Comparison of ENCODE assay signal across 8 cellular contexts in the genomic region with DNA sequence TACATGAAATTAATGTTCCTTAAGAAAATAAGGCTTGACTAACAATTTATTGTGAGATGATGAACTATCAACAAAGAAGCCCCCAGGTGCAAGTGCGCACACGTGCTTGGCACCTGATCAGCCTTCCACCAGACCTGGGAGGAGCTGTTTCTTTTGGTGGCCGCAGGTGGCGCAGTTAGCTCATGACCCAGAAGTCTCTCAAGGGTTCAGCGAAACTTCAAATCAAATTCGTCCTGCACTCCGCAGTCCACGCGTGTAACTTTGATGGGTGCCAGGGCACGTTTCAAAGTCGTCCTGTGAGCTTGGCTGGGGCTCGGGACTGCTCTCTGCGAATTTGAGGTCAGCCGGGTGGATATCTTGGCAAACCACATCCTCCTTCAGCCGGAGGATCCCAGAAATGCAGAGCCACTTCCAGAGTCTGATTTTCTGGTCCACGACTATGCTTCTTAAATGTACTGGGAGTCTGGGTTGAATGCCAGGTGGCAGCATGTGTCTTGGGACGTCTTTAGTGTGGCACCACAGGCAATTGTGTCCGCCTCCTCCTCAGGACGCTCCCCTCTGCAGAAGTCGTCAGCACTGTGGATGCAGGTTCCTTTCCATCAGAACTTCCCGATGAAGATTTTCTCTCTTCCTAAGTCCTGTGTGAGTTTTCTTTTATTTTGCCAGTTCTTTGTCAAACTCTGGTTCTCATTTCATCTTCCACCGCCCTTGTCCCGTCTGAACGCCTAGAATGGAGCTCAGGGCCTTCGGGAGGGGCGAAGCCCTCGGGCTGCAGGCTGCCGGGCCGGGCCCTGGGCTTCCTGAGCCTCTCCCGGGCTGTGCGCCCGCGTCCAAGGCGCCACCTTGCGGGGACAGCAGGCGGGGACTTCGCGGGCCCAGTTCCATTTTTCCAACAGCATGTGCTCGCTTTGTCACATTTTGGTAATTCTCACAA.
DNase-seq lines count a peak whose midpoint lies in the region; ATAC-seq and TF ChIP-seq lines count a peak whose summit lies in the region.

No MANE protein-coding gene starts in this region.

- H3K4me3 ChIP-seq in hepatocyte (no peak overlapping the region), BE2C (ENCODE audit: low read depth, low read length) (no peak overlapping the region), esophagus squamous epithelium (no peak overlapping the region), breast epithelium (no peak overlapping the region)

- H3K79me2 ChIP-seq in hepatocyte = no peaks in the 10 kb centered on the region

- no peak overlapping the region for H2AFZ ChIP-seq in hepatocyte

- peak; percentile 55 for ATAC-seq in HG02798 (IDR thresholded peaks at IDR 0.05; ENCODE audit: poor library complexity, unreplicated experiment)
- ATAC-seq in HG02852 (IDR thresholded peaks at IDR 0.05; ENCODE audit: unreplicated experiment) = no peak

- peak overlapping the region; percentile 58 for H3K27ac ChIP-seq in hepatocyte
- H3K27ac ChIP-seq in esophagus squamous epithelium = no peak overlapping the region
- H3K27ac ChIP-seq in breast epithelium = no peak overlapping the region

- H3K27me3 ChIP-seq in hepatocyte (no peaks in the 10 kb centered on the region), BE2C (no peaks in the 10 kb centered on the region), esophagus squamous epithelium (no peaks in the 10 kb centered on the region), breast epithelium (no peaks in the 10 kb centered on the region)

- H3K9me3 ChIP-seq in hepatocyte (ENCODE audit: low read depth) = no peaks in the 10 kb centered on the region
- H3K9me3 ChIP-seq in BE2C = no peaks in the 10 kb centered on the region
- H3K9me3 ChIP-seq in esophagus squamous epithelium = peaks cover 0 to 10% (median 0%) of the 10 kb centered on the region in 3 donors
- H3K9me3 ChIP-seq in breast epithelium = peaks cover 0 to 10% of the 10 kb centered on the region in 2 donors

- 57% methylated on average over 39 of the region's 39 CpGs for WGBS in hepatocyte (ENCODE audit: low lambda C conversion rate, missing lambda C conversion rate)
- WGBS in esophagus squamous epithelium, 2 donors = 56 to 66% methylated on average over 24 to 36 of the region's 39 CpGs

- DNase-seq in activated T-helper 9 cell treated with anti-CD3 and anti-CD28 coated beads, Interleukin-2, amount 50 U/mL, for 16 hours (ENCODE audit: low read depth) = peak; percentile 4
- DNase-seq in hepatocyte (ENCODE audit: low spot score) (peak; percentile 64), BE2C (no peak), esophagus squamous epithelium (lab: John Stamatoyannopoulos, UW) (no peak), breast epithelium (ENCODE audit: low spot score in 2 of 2) (no peak)
- DNase-seq in stimulated activated CD4-positive, alpha-beta T cell treated with anti-CD3 and anti-CD28 coated beads, TNF-alpha, amount 100 ng/mL, for 24 hours (ENCODE audit: low read depth in 3 of 3) = peak in 2 of 3 experiments; percentile 14 to 34

- H3K4me1 ChIP-seq in hepatocyte (ENCODE audit: insufficient read depth) (peaks cover 13% of the 10 kb centered on the region), BE2C (no peaks in the 10 kb centered on the region), esophagus squamous epithelium (peaks cover 0 to 9% (median 4%) of the 10 kb centered on the region in 3 donors), breast epithelium (no peaks in the 10 kb centered on the region)

- TF ChIP-seq POLR2A in esophagus squamous epithelium (IDR thresholded peaks at IDR 0.05) = no peak
- no peak for TF ChIP-seq POLR2A in breast epithelium (IDR thresholded peaks at IDR 0.05)

- no peaks in the 10 kb centered on the region for H4K20me1 ChIP-seq in hepatocyte (ENCODE audit: insufficient read depth, poor library complexity, severe bottlenecking)

- intact Hi-C loops in esophagus squamous epithelium (cut with DNase I) (no loop called here), breast epithelium (cut with DNase I; ENCODE audit: low total_unique reads) (loop anchor here (10.0 kb wide), 1 partner anchor 1650 kb away; no protein-coding TSS in a partner anchor)

- H3K9me2 ChIP-seq in hepatocyte (replicated peaks; ENCODE audit: insufficient read depth) = no peaks in the 10 kb centered on the region

- H3K36me3 ChIP-seq in hepatocyte (replicated peaks; ENCODE audit: insufficient read depth, low read depth) = no peaks in the 10 kb centered on the region
- no peaks in the 10 kb centered on the region for H3K36me3 ChIP-seq in BE2C
- no peaks in the 10 kb centered on the region for H3K36me3 ChIP-seq in esophagus squamous epithelium
- H3K36me3 ChIP-seq in breast epithelium = no peaks in the 10 kb centered on the region

- TF ChIP-seq CTCF in hepatocyte (IDR thresholded peaks at IDR 0.05; ENCODE audit: poor library complexity) (peak; percentile 67), BE2C (IDR thresholded peaks at IDR 0.05; ENCODE audit: low read depth, low read length) (no peak), esophagus squamous epithelium (IDR thresholded peaks at IDR 0.05) (peak in 3 of 6 experiments; percentile 10 to 25 (median 20)), breast epithelium (IDR thresholded peaks at IDR 0.05) (no peak)

- no peak overlapping the region for H3K4me2 ChIP-seq in hepatocyte

Comparison
In these comparisons a context has a peak if more than half of its experiments do, and no peak if none do; other contexts are left out.
1. DNase-seq: peak in activated T-helper 9 cell treated with anti-CD3 and anti-CD28 coated beads, Interleukin-2, amount 50 U/mL, for 16 hours (single experiment), hepatocyte (single experiment) and stimulated activated CD4-positive, alpha-beta T cell treated with anti-CD3 and anti-CD28 coated beads, TNF-alpha, amount 100 ng/mL, for 24 hours (2 of 3); none in BE2C (single experiment), esophagus squamous epithelium (single experiment) and breast epithelium (0 of 2).